In genomic region chr7:108605582-108606173, GRCh38 we compare ENCODE assay signal across 1 cellular context.
A peak's percentile ranks its signal among the peaks of the same experiment; 100 is the strongest.
TF ChIP-seq lines count a peak whose summit lies in the region.

No MANE protein-coding gene starts in this region.

TF ChIP-seq in HepG2, 621 proteins besides CTCF, POLR2A, EP300 and RAD21:
- TF ChIP-seq ZNF607 (CRISPR knock-in tag; IDR thresholded peaks at IDR 0.05; ENCODE audit: borderline replicate concordance) (no peak), TP53 (CRISPR knock-in tag; conservative IDR thresholded peaks at IDR 0.05) (no peak), PRMT3 (CRISPR knock-in tag; IDR thresholded peaks at IDR 0.05; ENCODE audit: borderline replicate concordance, low read depth) (no peak), CREB1 (IDR thresholded peaks at IDR 0.05) (peak; percentile 38; the same call in 1 of the 2 replicates), CREB1 (CRISPR knock-in tag; IDR thresholded peaks at IDR 0.05) (no peak), ZNF451 (CRISPR knock-in tag; IDR thresholded peaks at IDR 0.05) (no peak), ZNF251 (CRISPR knock-in tag; IDR thresholded peaks at IDR 0.05) (no peak)
